In genomic region chr17:39199673-39199985, GRCh38 we compare ENCODE assay signal across 8 cellular contexts. TPM values are rescaled to one million over a fixed set of nuclear protein-coding genes. Genes with fewer than 3 reads are reported as not detected.
A peak's percentile ranks its signal among the peaks of the same experiment; 100 is the strongest.
DNase-seq lines count a peak whose midpoint lies in the region; TF ChIP-seq lines count a peak whose summit lies in the region.

No MANE protein-coding gene starts in this region.

- H3K79me2 ChIP-seq in Loucy (ENCODE audit: insufficient read depth, low read length) (peaks cover 64% of the 10 kb centered on the region), neural cell (replicated peaks; ENCODE audit: insufficient read depth, low read length) (peaks cover 42% of the 10 kb centered on the region)

- peaks cover 4% of the 10 kb centered on the region for H3K27me3 ChIP-seq in Loucy (ENCODE audit: insufficient read depth, low read length, poor library complexity, severe bottlenecking)
- no peaks in the 10 kb centered on the region for H3K27me3 ChIP-seq in endocrine pancreas (ENCODE audit: control insufficient read depth, insufficient read depth, low read length)
- H3K27me3 ChIP-seq in neural cell (ENCODE audit: insufficient read depth, low read depth, low read length): no peaks in the 10 kb centered on the region

- no peak for TF ChIP-seq EP300 in neural cell (conservative IDR thresholded peaks at IDR 0.05; ENCODE audit: poor library complexity, severe bottlenecking)

- H3K9me2 ChIP-seq in Loucy (replicated peaks; ENCODE audit: low read depth, low read length) (no peaks in the 10 kb centered on the region), neural cell (ENCODE audit: insufficient read depth, low read length) (no peaks in the 10 kb centered on the region)

- DNase-seq in NCI-H1694 (lab: John Stamatoyannopoulos, UW) (peak; percentile 55), NCI-H1694 treated with DMSO at 0.1 percent for 48 hours (lab: John Stamatoyannopoulos, UW) (no peak), germinal center (ENCODE audit: low spot score) (no peak), NCI-H146 treated with DMSO at 0.1 percent for 48 hours (lab: John Stamatoyannopoulos, UW; ENCODE audit: unreplicated experiment) (no peak), NCI-H345 (lab: John Stamatoyannopoulos, UW) (no peak)

- H3K4me2 ChIP-seq in Loucy (ENCODE audit: low read depth, low read length, poor library complexity, severe bottlenecking): peak overlapping the region; percentile 97
- peak overlapping the region; percentile 42 for H3K4me2 ChIP-seq in neural cell (ENCODE audit: low read length)

- peak overlapping the region; percentile 90 for H2AFZ ChIP-seq in Loucy (ENCODE audit: low read length)
- peak overlapping the region; percentile 60 for H2AFZ ChIP-seq in neural cell (ENCODE audit: low read depth, low read length)

- H3F3A ChIP-seq in Loucy (ENCODE audit: low read depth) (peaks cover 11% of the 10 kb centered on the region; the same call in 1 of the 2 replicates), neural cell (ENCODE audit: insufficient read depth, low read length, poor library complexity, severe bottlenecking) (no peaks in the 10 kb centered on the region)

- H3K4me3 ChIP-seq in Loucy (ENCODE audit: low read length, poor library complexity, severe bottlenecking): peak overlapping the region; percentile 93
- peak overlapping the region; percentile 57 for H3K4me3 ChIP-seq in endocrine pancreas (ENCODE audit: control insufficient read depth, insufficient read depth, low read length)
- H3K4me3 ChIP-seq in neural cell (ENCODE audit: low read length): peak overlapping the region; percentile 85

- TF ChIP-seq CTCF in Loucy (conservative IDR thresholded peaks at IDR 0.05; ENCODE audit: low read length) (no peak), neural cell (IDR thresholded peaks at IDR 0.05; ENCODE audit: poor library complexity, severe bottlenecking) (no peak)

- H3K9me3 ChIP-seq in Loucy (ENCODE audit: insufficient read depth, low read depth, low read length) (no peaks in the 10 kb centered on the region), endocrine pancreas (ENCODE audit: control insufficient read depth, low read length) (no peaks in the 10 kb centered on the region), neural cell (ENCODE audit: low read length) (no peaks in the 10 kb centered on the region)

- H3K36me3 ChIP-seq in Loucy (ENCODE audit: insufficient read depth, low read length) (peaks cover 29% of the 10 kb centered on the region), endocrine pancreas (ENCODE audit: control insufficient read depth, insufficient read depth, low read length) (peaks cover 11% of the 10 kb centered on the region), neural cell (ENCODE audit: insufficient read depth, low read length) (no peaks in the 10 kb centered on the region)

- H3K27ac ChIP-seq in neural cell (ENCODE audit: low read length): peak overlapping the region; percentile 86

- TF ChIP-seq RAD21 in neural cell (conservative IDR thresholded peaks at IDR 0.05): no peak

- H3K4me1 ChIP-seq in Loucy (ENCODE audit: insufficient read depth, low read length, poor library complexity, severe bottlenecking) (peaks cover 52% of the 10 kb centered on the region), endocrine pancreas (ENCODE audit: control insufficient read depth, insufficient read depth, low read length) (peaks cover 6% of the 10 kb centered on the region)

- H4K20me1 ChIP-seq in Loucy (ENCODE audit: insufficient read depth, low read length, poor library complexity, severe bottlenecking) (peaks cover 53% of the 10 kb centered on the region), neural cell (ENCODE audit: insufficient read depth) (no peaks in the 10 kb centered on the region)

- H3K9ac ChIP-seq in Loucy (ENCODE audit: low read depth, low read length, poor library complexity, severe bottlenecking) (peak overlapping the region; percentile 96), endocrine pancreas (ENCODE audit: control insufficient read depth, insufficient read depth, low read length) (peak overlapping the region; percentile 98), neural cell (ENCODE audit: low read length) (peak overlapping the region; percentile 92)

TF ChIP-seq in neural cell, 6 proteins besides CTCF, POLR2A, EP300 and RAD21:
- TF ChIP-seq TAF1 (IDR thresholded peaks at IDR 0.05; ENCODE audit: low read depth): no peak
- TF ChIP-seq REST (IDR thresholded peaks at IDR 0.05; ENCODE audit: borderline replicate concordance): no peak

RNA-seq across cellular contexts. Expression of gene RPL19, which starts 0.5 kb away (rescaled TPM):
- polyA plus RNA-seq in neural cell: 1,422 and 1,623 TPM in 2 replicates
- 512 and 605 TPM in 2 replicates for polyA minus RNA-seq in neural cell

RNA-seq across cellular contexts. Expression of gene CACNB1, which starts 2.2 kb away (rescaled TPM):
- 18.9 and 29.1 TPM in 2 replicates for polyA plus RNA-seq in neural cell
- 41.4 and 44.1 TPM in 2 replicates for polyA minus RNA-seq in neural cell

RNA-seq across cellular contexts. Expression of gene STAC2, which starts 26.1 kb away (rescaled TPM):
- polyA plus RNA-seq in neural cell: not detected in 2 replicates
- polyA minus RNA-seq in neural cell: not detected in 2 replicates

RNA-seq across cellular contexts. Expression of gene ARL5C, which starts 33.7 kb away (rescaled TPM):
- polyA plus RNA-seq in neural cell: not detected in 2 replicates
- 0.23 TPM in 1 of 2 replicates, not detected in the other for polyA minus RNA-seq in neural cell

RNA-seq across cellular contexts. Expression of gene PLXDC1, which starts 48.2 kb away (rescaled TPM):
- polyA plus RNA-seq in neural cell: 10.0 and 13.5 TPM in 2 replicates
- polyA minus RNA-seq in neural cell: 6.3 and 8.2 TPM in 2 replicates
